In genomic region chr5:219492-219891, GRCh38 we compare ENCODE assay signal across 1 cellular context.
TF ChIP-seq lines count a peak whose summit lies in the region.

No MANE protein-coding gene starts in this region.

TF ChIP-seq in GM23338, 12 proteins besides CTCF, POLR2A, EP300 and RAD21 (continued from another document):
- TF ChIP-seq ZNF462 (CRISPR knock-in tag; IDR thresholded peaks at IDR 0.05): no peak
TF ChIP-seq in GM23338: peak in this region for 0.
